1 cellular context compared by ENCODE assay signal in the genomic region with DNA sequence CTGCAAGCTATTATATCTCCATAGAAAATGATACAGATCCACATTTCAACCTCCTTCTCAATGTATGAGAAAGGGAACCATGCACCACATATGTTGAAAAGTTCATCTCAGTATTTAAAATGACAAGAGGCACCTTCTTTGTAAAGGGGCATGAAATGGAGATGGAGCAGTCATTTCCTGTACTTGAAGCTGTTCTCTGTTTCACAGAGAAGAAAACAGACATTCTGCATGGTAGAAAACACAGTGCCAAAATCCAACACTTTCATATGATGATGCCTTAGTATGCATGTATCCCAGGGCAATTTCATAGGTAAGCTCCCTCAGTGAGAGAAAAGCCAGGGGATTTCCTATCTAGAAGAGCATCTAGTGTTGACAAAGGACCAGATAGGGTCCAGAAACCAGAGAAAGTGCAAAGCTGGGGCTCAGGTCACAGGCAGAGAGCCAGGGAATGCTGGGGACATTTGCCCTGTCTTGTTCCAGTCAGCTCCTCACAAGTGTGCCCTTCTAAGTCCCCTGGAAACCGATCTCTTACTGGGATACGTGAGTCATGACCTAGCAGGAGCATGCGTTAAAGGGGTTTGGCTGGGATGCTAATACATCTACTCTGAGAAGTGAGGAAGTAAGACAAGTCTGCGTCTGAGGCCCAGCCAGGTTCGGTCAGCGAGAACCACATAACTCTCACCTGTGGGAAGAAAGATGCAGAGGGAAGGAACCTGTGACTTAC.
TF ChIP-seq lines count a peak whose summit lies in the region.

No MANE protein-coding gene starts in this region.

TF ChIP-seq in WTC11, 78 proteins besides CTCF, POLR2A, EP300 and RAD21 (continued from another document):
- TF ChIP-seq KAT7 (CRISPR knock-in tag; IDR thresholded peaks at IDR 0.05; ENCODE audit: borderline replicate concordance) = no peak
- no peak for TF ChIP-seq SMAD3 (CRISPR knock-in tag; IDR thresholded peaks at IDR 0.05; ENCODE audit: borderline replicate concordance)
- TF ChIP-seq NR3C1 (CRISPR knock-in tag; conservative IDR thresholded peaks at IDR 0.05; ENCODE audit: low read depth) = no peak
- no peak for TF ChIP-seq SOX15 (CRISPR knock-in tag; IDR thresholded peaks at IDR 0.05)
- TF ChIP-seq, protein P1, sequence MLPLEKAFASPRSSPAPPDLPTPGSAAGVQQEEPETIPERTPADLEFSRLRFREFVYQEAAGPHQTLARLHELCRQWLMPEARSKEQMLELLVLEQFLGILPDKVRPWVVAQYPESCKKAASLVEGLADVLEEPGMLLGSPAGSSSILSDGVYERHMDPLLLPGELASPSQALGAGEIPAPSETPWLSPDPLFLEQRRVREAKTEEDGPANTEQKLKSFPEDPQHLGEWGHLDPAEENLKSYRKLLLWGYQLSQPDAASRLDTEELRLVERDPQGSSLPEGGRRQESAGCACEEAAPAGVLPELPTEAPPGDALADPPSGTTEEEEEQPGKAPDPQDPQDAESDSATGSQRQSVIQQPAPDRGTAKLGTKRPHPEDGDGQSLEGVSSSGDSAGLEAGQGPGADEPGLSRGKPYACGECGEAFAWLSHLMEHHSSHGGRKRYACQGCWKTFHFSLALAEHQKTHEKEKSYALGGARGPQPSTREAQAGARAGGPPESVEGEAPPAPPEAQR (CRISPR knock-in tag; IDR thresholded peaks at IDR 0.05) = no peak
- no peak for TF ChIP-seq NR1H2 (CRISPR knock-in tag; IDR thresholded peaks at IDR 0.05)
- TF ChIP-seq, protein P2, sequence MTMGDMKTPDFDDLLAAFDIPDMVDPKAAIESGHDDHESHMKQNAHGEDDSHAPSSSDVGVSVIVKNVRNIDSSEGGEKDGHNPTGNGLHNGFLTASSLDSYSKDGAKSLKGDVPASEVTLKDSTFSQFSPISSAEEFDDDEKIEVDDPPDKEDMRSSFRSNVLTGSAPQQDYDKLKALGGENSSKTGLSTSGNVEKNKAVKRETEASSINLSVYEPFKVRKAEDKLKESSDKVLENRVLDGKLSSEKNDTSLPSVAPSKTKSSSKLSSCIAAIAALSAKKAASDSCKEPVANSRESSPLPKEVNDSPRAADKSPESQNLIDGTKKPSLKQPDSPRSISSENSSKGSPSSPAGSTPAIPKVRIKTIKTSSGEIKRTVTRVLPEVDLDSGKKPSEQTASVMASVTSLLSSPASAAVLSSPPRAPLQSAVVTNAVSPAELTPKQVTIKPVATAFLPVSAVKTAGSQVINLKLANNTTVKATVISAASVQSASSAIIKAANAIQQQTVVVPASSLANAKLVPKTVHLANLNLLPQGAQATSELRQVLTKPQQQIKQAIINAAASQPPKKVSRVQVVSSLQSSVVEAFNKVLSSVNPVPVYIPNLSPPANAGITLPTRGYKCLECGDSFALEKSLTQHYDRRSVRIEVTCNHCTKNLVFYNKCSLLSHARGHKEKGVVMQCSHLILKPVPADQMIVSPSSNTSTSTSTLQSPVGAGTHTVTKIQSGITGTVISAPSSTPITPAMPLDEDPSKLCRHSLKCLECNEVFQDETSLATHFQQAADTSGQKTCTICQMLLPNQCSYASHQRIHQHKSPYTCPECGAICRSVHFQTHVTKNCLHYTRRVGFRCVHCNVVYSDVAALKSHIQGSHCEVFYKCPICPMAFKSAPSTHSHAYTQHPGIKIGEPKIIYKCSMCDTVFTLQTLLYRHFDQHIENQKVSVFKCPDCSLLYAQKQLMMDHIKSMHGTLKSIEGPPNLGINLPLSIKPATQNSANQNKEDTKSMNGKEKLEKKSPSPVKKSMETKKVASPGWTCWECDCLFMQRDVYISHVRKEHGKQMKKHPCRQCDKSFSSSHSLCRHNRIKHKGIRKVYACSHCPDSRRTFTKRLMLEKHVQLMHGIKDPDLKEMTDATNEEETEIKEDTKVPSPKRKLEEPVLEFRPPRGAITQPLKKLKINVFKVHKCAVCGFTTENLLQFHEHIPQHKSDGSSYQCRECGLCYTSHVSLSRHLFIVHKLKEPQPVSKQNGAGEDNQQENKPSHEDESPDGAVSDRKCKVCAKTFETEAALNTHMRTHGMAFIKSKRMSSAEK (CRISPR knock-in tag; IDR thresholded peaks at IDR 0.05; ENCODE audit: borderline replicate concordance) = no peak
- TF ChIP-seq ZNF317 (CRISPR knock-in tag; IDR thresholded peaks at IDR 0.05; ENCODE audit: borderline replicate concordance, low read depth) = no peak
- TF ChIP-seq ETV6 (CRISPR knock-in tag; IDR thresholded peaks at IDR 0.05) = no peak
